Comparison of ENCODE assay signal across 1 cellular context in the genomic region with DNA sequence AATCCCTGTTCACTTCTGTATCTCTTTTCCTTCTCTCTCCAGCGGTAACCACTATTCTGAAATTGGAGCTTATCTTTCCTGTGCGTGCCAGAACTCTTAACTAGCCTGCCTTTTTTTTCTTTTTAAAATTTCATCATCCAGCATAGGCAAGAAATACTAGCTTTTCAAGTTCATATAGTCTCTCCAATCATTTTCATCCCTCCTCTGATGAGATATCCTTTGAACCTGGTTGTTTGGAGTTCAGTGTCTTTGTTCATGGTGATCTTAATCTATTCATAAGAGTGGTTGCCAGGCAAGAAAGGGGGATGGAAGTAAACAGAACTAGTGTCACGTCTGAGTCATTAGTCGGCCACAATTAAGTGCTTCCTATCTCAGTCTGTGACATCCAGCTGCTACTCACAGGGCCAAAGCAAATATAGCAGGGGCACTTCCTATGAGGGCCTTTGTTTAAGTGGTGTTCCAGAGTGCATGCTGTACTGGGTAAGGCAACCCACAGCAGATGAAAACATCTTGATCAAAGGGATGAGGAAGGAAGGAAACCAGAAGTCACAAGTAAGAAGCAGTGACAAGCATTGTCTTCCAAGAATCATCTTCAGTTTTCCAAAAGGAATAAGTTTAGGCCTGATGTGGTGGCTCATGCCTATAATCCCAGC.
TF ChIP-seq lines count a peak whose summit lies in the region.

No MANE protein-coding gene starts in this region.

TF ChIP-seq in SK-N-SH, 30 proteins besides CTCF, POLR2A, EP300 and RAD21 (continued from another document):
- TF ChIP-seq, protein P1, sequence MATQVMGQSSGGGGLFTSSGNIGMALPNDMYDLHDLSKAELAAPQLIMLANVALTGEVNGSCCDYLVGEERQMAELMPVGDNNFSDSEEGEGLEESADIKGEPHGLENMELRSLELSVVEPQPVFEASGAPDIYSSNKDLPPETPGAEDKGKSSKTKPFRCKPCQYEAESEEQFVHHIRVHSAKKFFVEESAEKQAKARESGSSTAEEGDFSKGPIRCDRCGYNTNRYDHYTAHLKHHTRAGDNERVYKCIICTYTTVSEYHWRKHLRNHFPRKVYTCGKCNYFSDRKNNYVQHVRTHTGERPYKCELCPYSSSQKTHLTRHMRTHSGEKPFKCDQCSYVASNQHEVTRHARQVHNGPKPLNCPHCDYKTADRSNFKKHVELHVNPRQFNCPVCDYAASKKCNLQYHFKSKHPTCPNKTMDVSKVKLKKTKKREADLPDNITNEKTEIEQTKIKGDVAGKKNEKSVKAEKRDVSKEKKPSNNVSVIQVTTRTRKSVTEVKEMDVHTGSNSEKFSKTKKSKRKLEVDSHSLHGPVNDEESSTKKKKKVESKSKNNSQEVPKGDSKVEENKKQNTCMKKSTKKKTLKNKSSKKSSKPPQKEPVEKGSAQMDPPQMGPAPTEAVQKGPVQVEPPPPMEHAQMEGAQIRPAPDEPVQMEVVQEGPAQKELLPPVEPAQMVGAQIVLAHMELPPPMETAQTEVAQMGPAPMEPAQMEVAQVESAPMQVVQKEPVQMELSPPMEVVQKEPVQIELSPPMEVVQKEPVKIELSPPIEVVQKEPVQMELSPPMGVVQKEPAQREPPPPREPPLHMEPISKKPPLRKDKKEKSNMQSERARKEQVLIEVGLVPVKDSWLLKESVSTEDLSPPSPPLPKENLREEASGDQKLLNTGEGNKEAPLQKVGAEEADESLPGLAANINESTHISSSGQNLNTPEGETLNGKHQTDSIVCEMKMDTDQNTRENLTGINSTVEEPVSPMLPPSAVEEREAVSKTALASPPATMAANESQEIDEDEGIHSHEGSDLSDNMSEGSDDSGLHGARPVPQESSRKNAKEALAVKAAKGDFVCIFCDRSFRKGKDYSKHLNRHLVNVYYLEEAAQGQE (IDR thresholded peaks at IDR 0.05; ENCODE audit: low read depth, low read length) = no peak
- TF ChIP-seq CHD2 (IDR thresholded peaks at IDR 0.05; ENCODE audit: low read length, partially characterized antibody) = no peak
- TF ChIP-seq GATA2 (CRISPR knock-in tag; IDR thresholded peaks at IDR 0.05) = peak; percentile 23; the same call in 1 of the 2 replicates
- TF ChIP-seq GABPA (IDR thresholded peaks at IDR 0.05; ENCODE audit: low read depth) = no peak
- TF ChIP-seq ELF1 (IDR thresholded peaks at IDR 0.05) = no peak
